1 cellular context compared by ENCODE assay signal in the genomic region with DNA sequence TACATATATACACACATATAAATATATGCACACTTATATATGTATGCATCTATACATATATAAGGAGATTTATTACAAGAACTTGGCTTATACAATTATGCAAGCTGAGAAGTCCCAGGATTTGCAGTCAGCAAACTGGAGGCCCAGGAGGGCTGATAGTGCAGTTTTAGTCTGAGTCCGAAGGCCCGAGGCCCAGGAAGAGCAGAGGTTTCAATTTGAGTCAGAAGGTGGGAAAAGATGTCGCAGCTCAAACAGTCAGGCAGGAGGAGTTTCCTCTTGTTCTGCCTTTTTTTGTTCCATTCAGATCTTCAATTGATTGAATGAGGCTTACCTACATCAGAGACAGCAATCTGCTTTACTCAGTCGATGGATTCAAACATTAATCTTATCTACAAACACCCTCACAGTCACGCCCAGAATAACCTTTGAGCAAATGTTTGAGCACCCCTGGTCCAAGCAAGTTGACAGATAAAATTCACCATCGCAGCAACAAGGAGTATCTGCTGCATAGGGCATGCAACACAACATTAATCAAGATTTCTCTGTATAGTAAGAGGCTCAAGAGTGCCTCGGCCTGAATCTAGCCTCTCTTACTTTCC.
TF ChIP-seq lines count a peak whose summit lies in the region.

No MANE protein-coding gene starts in this region.

TF ChIP-seq in HepG2, 621 proteins besides CTCF, POLR2A, EP300 and RAD21 (continued from another document):
- TF ChIP-seq REST (IDR thresholded peaks at IDR 0.05; ENCODE audit: borderline replicate concordance in 1 of 2, low read depth in 1 of 2, low read length in 2 of 2) (0 out of 4 replicates have a peak, but pooled peaks of 1 of the 2 experiments have one; percentile 6), ZNF850 (CRISPR knock-in tag; conservative IDR thresholded peaks at IDR 0.05) (0 out of 2 replicates have a peak, but pooled peaks have one; percentile 1)
TF ChIP-seq in HepG2: peak in this region for 9.
